Comparison of ENCODE assay signal across 13 cellular contexts in the genomic region with DNA sequence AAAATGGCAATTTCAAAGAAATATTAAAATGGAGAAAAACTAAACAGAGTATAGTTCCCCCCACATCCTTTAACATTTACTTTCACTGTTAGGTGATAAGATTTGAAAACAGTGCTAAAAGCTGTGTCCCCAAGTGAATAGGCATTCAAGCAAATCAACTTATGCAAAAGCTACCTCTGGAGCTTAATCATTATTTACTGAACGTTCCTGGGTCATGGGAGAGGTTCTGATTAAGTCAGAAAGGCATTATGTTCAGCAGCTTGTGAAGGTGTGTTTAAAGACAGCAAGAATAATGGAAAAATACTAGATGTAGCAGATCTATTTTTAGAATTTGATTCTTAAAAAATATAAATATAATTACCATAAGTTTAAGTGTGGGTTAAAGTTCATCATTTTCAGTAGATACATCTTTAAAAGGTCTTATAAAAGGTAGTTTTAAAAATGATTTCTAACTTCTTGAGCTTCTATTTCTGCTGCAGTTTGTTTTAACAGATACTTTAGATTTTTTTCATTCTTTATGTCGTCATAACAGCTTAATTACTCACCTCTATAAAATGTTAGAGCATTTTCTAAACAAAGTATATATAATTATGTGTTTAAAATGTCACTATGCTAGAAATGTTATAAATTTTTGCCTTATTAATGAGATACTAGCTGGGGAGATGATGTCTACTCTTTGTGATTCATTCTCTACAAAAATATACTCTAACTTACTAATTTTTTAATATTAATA.
A peak's percentile ranks its signal among the peaks of the same experiment; 100 is the strongest.
DNase-seq lines count a peak whose midpoint lies in the region; ATAC-seq and TF ChIP-seq lines count a peak whose summit lies in the region.
"Had no signal": no experiment of that assay in that cellular context is flagged by ENCODE, and none has a peak within 500 bp of the region (broad histone marks: within the 10 kb centered on the region; RNA-seq: fewer than 3 reads in every experiment).

No MANE protein-coding gene starts in this region.

- peak overlapping the region; percentile 51 for H3K4me2 ChIP-seq in mammary epithelial cell (ENCODE audit: insufficient read depth, low read depth, low read length)

- ATAC-seq in left cardiac atrium (no peak), left lung (peak; percentile 64), GM19395 (IDR thresholded peaks at IDR 0.05; ENCODE audit: unreplicated experiment) (no peak), GM21447 (IDR thresholded peaks at IDR 0.05; ENCODE audit: unreplicated experiment) (no peak)
- ATAC-seq: activated naive CD8-positive, alpha-beta T cell treated with anti-CD3 and anti-CD28 coated beads, Interleukin-2, amount 50 U/mL, for 24 hours; naive thymus-derived CD4-positive, alpha-beta T cell had no signal

- H3K27me3 ChIP-seq in left ventricle myocardium inferior (ENCODE audit: low read depth) (no peaks in the 10 kb centered on the region), mammary epithelial cell (ENCODE audit: insufficient read depth, low read length) (no peaks in the 10 kb centered on the region), left lung (no peaks in the 10 kb centered on the region)

- H4K20me1 ChIP-seq in mammary epithelial cell (ENCODE audit: insufficient read depth, low read length) = no peaks in the 10 kb centered on the region

- in situ Hi-C loops in mammary epithelial cell (cut with MboI; ENCODE audit: low sequenced_read_pairs in 2 of 2) = no loop called here

- DNase-seq in left ventricle myocardium inferior (no peak), left cardiac atrium (no peak), mammary epithelial cell (peak; percentile 51), left lung (no peak), NOMO-1 treated with DMSO at 0.1 percent for 48 hours (lab: John Stamatoyannopoulos, UW; ENCODE audit: unreplicated experiment) (no peak), NCI-H510A (lab: John Stamatoyannopoulos, UW) (no peak)
- DNase-seq: activated CD8-positive, alpha-beta memory T cell treated with anti-CD3 and anti-CD28 coated beads, Interleukin-2, amount 50 U/mL, for 4 hours; activated naive CD8-positive, alpha-beta T cell treated with anti-CD3 and anti-CD28 coated beads, Interleukin-2, amount 50 U/mL, for 24 hours; effector memory CD4-positive, alpha-beta T cell; naive thymus-derived CD4-positive, alpha-beta T cell had no signal

- no peaks in the 10 kb centered on the region for H3K79me2 ChIP-seq in mammary epithelial cell (ENCODE audit: insufficient read depth, low read length)

- H3K9ac ChIP-seq in mammary epithelial cell (ENCODE audit: insufficient read depth, low read length) = no peak overlapping the region

- intact Hi-C loops in left ventricle myocardium inferior (cut with micrococcal nuclease) = no loop called here
- intact Hi-C loops in left cardiac atrium (cut with DNase I) = no loop called here
- intact Hi-C loops in mammary epithelial cell (cut with micrococcal nuclease) = no loop called here
- intact Hi-C loops in left lung (cut with DNase I) = no loop called here

- no peaks in the 10 kb centered on the region for H3K9me3 ChIP-seq in left ventricle myocardium inferior (replicated peaks)
- H3K9me3 ChIP-seq in mammary epithelial cell (replicated peaks; ENCODE audit: insufficient read depth, low read length) = no peaks in the 10 kb centered on the region
- no peaks in the 10 kb centered on the region for H3K9me3 ChIP-seq in left lung

- dilution Hi-C loops in mammary epithelial cell (cut with HindIII; ENCODE audit: low sequenced_read_pairs) = no loop called here

- 0% methylated on average over 2 of the region's 2 CpGs for WGBS in mammary epithelial cell (ENCODE audit: low coverage, missing lambda C conversion rate)

- H3K4me1 ChIP-seq in left ventricle myocardium inferior (peaks cover 63% of the 10 kb centered on the region), mammary epithelial cell (ENCODE audit: insufficient read depth, low read length) (peaks cover 16% of the 10 kb centered on the region), left lung (no peaks in the 10 kb centered on the region)

- no TSS peak for BruUV-seq in mammary epithelial cell (replicated peaks; lab: Mats Ljungman, UMichigan)

- TF ChIP-seq CTCF in left ventricle myocardium inferior (IDR thresholded peaks at IDR 0.05; ENCODE audit: borderline replicate concordance) (no peak), mammary epithelial cell (conservative IDR thresholded peaks at IDR 0.05 in 1 of 2, IDR thresholded peaks at IDR 0.05 in 1 of 2; ENCODE audit: extremely low read depth in 1 of 2, insufficient read depth in 1 of 2, low read depth in 1 of 2, low read length in 2 of 2) (no peak), left lung (IDR thresholded peaks at IDR 0.05) (no peak)

- H3K36me3 ChIP-seq in left ventricle myocardium inferior (no peaks in the 10 kb centered on the region), mammary epithelial cell (ENCODE audit: insufficient read depth, low read length) (no peaks in the 10 kb centered on the region), left lung (no peaks in the 10 kb centered on the region)

- peak overlapping the region; percentile 88 for H3K27ac ChIP-seq in left ventricle myocardium inferior (replicated peaks)
- peak overlapping the region; percentile 5 for H3K27ac ChIP-seq in mammary epithelial cell (ENCODE audit: insufficient read depth, low read depth, low read length)
- peak overlapping the region; percentile 43 to 60 for H3K27ac ChIP-seq in left lung
- H3K27ac ChIP-seq: skin epidermis had no signal

- CTCF ChIA-PET in mammary epithelial cell (lab: Charles Lee; ENCODE audit: low non-redundant PET) = no interaction called here

- H2AFZ ChIP-seq in mammary epithelial cell (ENCODE audit: low read depth, low read length) = no peak overlapping the region

- H3K4me3 ChIP-seq in left ventricle myocardium inferior = peak overlapping the region; percentile 59
- peak overlapping the region in 1 of 3 experiments; percentile 20 for H3K4me3 ChIP-seq in mammary epithelial cell (replicated peaks in 1 of 3; ENCODE audit: insufficient read depth in 1 of 3, low read depth in 2 of 3, low read length in 3 of 3)
- peak overlapping the region; percentile 7 to 29 for H3K4me3 ChIP-seq in left lung
- H3K4me3 ChIP-seq: skin epidermis had no signal

Comparison
In these comparisons a context has a peak if more than half of its experiments do, and no peak if none do; other contexts are left out.
1. H3K27ac ChIP-seq: peak in every context shown above with its lines; median percentile 88 in left ventricle myocardium inferior; 52 in left lung; 5 in mammary epithelial cell.